Comparison of ENCODE assay signal across 8 cellular contexts in genomic region chr3:50364573-50365079, GRCh38. TPM values are rescaled to one million over a fixed set of nuclear protein-coding genes. Genes with fewer than 3 reads are reported as not detected.
A peak's percentile ranks its signal among the peaks of the same experiment; 100 is the strongest.
DNase-seq lines count a peak whose midpoint lies in the region; ATAC-seq and TF ChIP-seq lines count a peak whose summit lies in the region.

No MANE protein-coding gene starts in this region.

- peak overlapping the region; percentile 86 to 96 (median 92) for H3K4me2 ChIP-seq in BLaER1 treated with 17β-estradiol and CSF1 and Interleukin-3, amounts not matched to agents 10 nM and 100 nM

- no peaks in the 10 kb centered on the region for H3K9me3 Mint-ChIP-seq in natural killer cell

- H3K27ac Mint-ChIP-seq in natural killer cell, result peak overlapping the region in 1 of 2 donors; percentile 85

- H4K20me1 ChIP-seq in BLaER1 treated with 17β-estradiol and CSF1 and Interleukin-3, amounts not matched to agents 10 nM and 100 nM, result no peaks in the 10 kb centered on the region

- peak overlapping the region; percentile 53 to 74 (median 62) for H3K4me3 ChIP-seq in BLaER1 treated with 17β-estradiol and CSF1 and Interleukin-3, amounts not matched to agents 10 nM and 100 nM
- peak overlapping the region; percentile 65 for H3K4me3 ChIP-seq in effector memory CD4-positive, alpha-beta T cell (ENCODE audit: insufficient read depth, low read depth, low read length, poor library complexity, severe bottlenecking)

- H3K4me1 Mint-ChIP-seq in natural killer cell, result peaks cover 9 to 22% of the 10 kb centered on the region in 2 donors

- peak overlapping the region; percentile 81 for H3K4me3 Mint-ChIP-seq in natural killer cell

- no peaks in the 10 kb centered on the region for H3K36me3 ChIP-seq in BLaER1 treated with 17β-estradiol and CSF1 and Interleukin-3, amounts not matched to agents 10 nM and 100 nM
- H3K36me3 ChIP-seq in effector memory CD4-positive, alpha-beta T cell (ENCODE audit: control insufficient read depth, insufficient read depth, low read length), result no peaks in the 10 kb centered on the region

- peak overlapping the region; percentile 33 to 77 (median 65); a peak in 18 of 22 replicates for H3K9ac ChIP-seq in BLaER1 treated with 17β-estradiol and CSF1 and Interleukin-3, amounts not matched to agents 10 nM and 100 nM

- ATAC-seq in HG03354 (IDR thresholded peaks at IDR 0.05; ENCODE audit: poor library complexity, severe bottlenecking, unreplicated experiment) (peak; percentile 12), natural killer cell (peak; percentile 8 to 34 (median 22)), HG02610 (IDR thresholded peaks at IDR 0.05; ENCODE audit: unreplicated experiment) (no peak)

- H3K27me3 Mint-ChIP-seq in natural killer cell (ENCODE audit: low read depth in 2 of 2), result no peaks in the 10 kb centered on the region

- peak overlapping the region in 4 of 11 experiments; percentile 21 to 51 (median 43); a peak in 4 of 22 replicates for H3K27ac ChIP-seq in BLaER1 treated with 17β-estradiol and CSF1 and Interleukin-3, amounts not matched to agents 10 nM and 100 nM
- H3K27ac ChIP-seq in effector memory CD4-positive, alpha-beta T cell (ENCODE audit: insufficient read depth, low read length, poor library complexity, severe bottlenecking), result no peak overlapping the region

- DNase-seq in effector memory CD4-positive, alpha-beta T cell, result no peak
- no peak for DNase-seq in natural killer cell
- no peak for DNase-seq in Ammon's horn (ENCODE audit: low spot score)
- no peak for DNase-seq in GDM1 (lab: John Stamatoyannopoulos, UW)
- DNase-seq in anterior cingulate cortex (lab: John Stamatoyannopoulos, UW), result no peak

- H3K27me3 ChIP-seq in BLaER1 treated with 17β-estradiol and CSF1 and Interleukin-3, amounts not matched to agents 10 nM and 100 nM, result no peaks in the 10 kb centered on the region
- no peaks in the 10 kb centered on the region for H3K27me3 ChIP-seq in effector memory CD4-positive, alpha-beta T cell (replicated peaks; ENCODE audit: control insufficient read depth, insufficient read depth, low read length, poor library complexity, severe bottlenecking)

- H3K9me3 ChIP-seq in BLaER1 treated with 17β-estradiol and CSF1 and Interleukin-3, amounts not matched to agents 10 nM and 100 nM (replicated peaks in 1 of 11), result no peaks in the 10 kb centered on the region
- H3K9me3 ChIP-seq in effector memory CD4-positive, alpha-beta T cell (ENCODE audit: control insufficient read depth, low read length), result no peaks in the 10 kb centered on the region

- no peak for TF ChIP-seq CTCF in natural killer cell (IDR thresholded peaks at IDR 0.05)

- intact Hi-C loops in natural killer cell (cut with micrococcal nuclease), result no loop called here

- H3K36me3 Mint-ChIP-seq in natural killer cell, result no peaks in the 10 kb centered on the region

- peaks cover 11 to 50% (median 37%) of the 10 kb centered on the region in 10 experiments; a peak in 19 of 20 replicates for H3K4me1 ChIP-seq in BLaER1 treated with 17β-estradiol and CSF1 and Interleukin-3, amounts not matched to agents 10 nM and 100 nM
- H3K4me1 ChIP-seq in effector memory CD4-positive, alpha-beta T cell (ENCODE audit: control insufficient read depth, insufficient read depth, low read length, poor library complexity, severe bottlenecking), result peaks cover 17% of the 10 kb centered on the region

RNA-seq across cellular contexts. Expression of gene TMEM115, which starts 5.3 kb away (rescaled TPM):
- total RNA-seq in natural killer cell, result 10 to 100 TPM; 15.3 to 24.3 (median 22.7) TPM

RNA-seq across cellular contexts. Expression of gene CYB561D2, which starts 14.0 kb away (rescaled TPM):
- 10 to 100 TPM; 39.6 to 54.0 (median 50.5) TPM for total RNA-seq in natural killer cell

RNA-seq across cellular contexts. Expression of gene NPRL2, which starts 14.1 kb away (rescaled TPM):
- total RNA-seq in natural killer cell, result 10 to 100 TPM; 78.9 to 87.6 (median 80.9) TPM

RNA-seq across cellular contexts. Expression of gene ZMYND10, which starts 19.1 kb away (rescaled TPM):
- 1 to 10 TPM; 3.0 to 6.3 (median 3.5) TPM for total RNA-seq in natural killer cell

RNA-seq across cellular contexts. Expression of gene RASSF1, which starts 24.0 kb away (rescaled TPM):
- 100 to 1,000 TPM; 298 to 329 (median 305) TPM for total RNA-seq in natural killer cell
